1 cellular context compared by ENCODE assay signal in genomic region chr5:68476854-68477253, GRCh38.
TF ChIP-seq lines count a peak whose summit lies in the region.

No MANE protein-coding gene starts in this region.

TF ChIP-seq in H1, 55 proteins besides CTCF, POLR2A, EP300 and RAD21 (continued from another document):
- TF ChIP-seq JUN (IDR thresholded peaks at IDR 0.05; ENCODE audit: low read depth, low read length): no peak
- no peak for TF ChIP-seq TAF1 (IDR thresholded peaks at IDR 0.05; ENCODE audit: low read depth, low read length)
- TF ChIP-seq NANOG (IDR thresholded peaks at IDR 0.05; ENCODE audit: insufficient read depth, low read depth, low read length, poor library complexity, severe bottlenecking): no peak
- no peak for TF ChIP-seq NRF1 (IDR thresholded peaks at IDR 0.05; ENCODE audit: low read depth, low read length)
- TF ChIP-seq SRF (IDR thresholded peaks at IDR 0.05; ENCODE audit: low read depth, low read length): no peak
- TF ChIP-seq HDAC6 (IDR thresholded peaks at IDR 0.05; ENCODE audit: low read depth, low read length): no peak
- no peak for TF ChIP-seq CBX5 (IDR thresholded peaks at IDR 0.05; ENCODE audit: low read depth, low read length)
- no peak for TF ChIP-seq CBX8 (IDR thresholded peaks at IDR 0.05; ENCODE audit: borderline replicate concordance, low read depth, low read length)
